Comparison of ENCODE assay signal across 27 cellular contexts in genomic region chr1:211217392-211217791, GRCh38.
"Had no signal": no experiment of that assay in that cellular context is flagged by ENCODE, and none has a peak within 500 bp of the region (broad histone marks: within the 10 kb centered on the region; RNA-seq: fewer than 3 reads in every experiment).

No MANE protein-coding gene starts in this region.

- FAIRE-seq: urothelium cell line had no signal

- H3K27ac ChIP-seq: stomach, suprapubic skin, testis, thoracic aorta, thyroid gland, tibial artery, tibial nerve, transverse colon, upper lobe of left lung, upper lobe of right lung, uterus, vagina had no signal

- H3K4me3 ChIP-seq: stomach, suprapubic skin, testis, thoracic aorta, thyroid gland, tibial artery, tibial nerve, transverse colon, upper lobe of left lung, upper lobe of right lung, uterus, vagina had no signal

- H3K9me3 ChIP-seq: stomach, suprapubic skin, testis, thoracic aorta, thyroid gland, tibial artery, tibial nerve, transverse colon, upper lobe of left lung, upper lobe of right lung, uterus, vagina had no signal

- H3K27me3 ChIP-seq: stomach, suprapubic skin, testis, thyroid gland, tibial artery, tibial nerve, transverse colon, upper lobe of left lung, upper lobe of right lung, uterus, vagina had no signal

- ATAC-seq: stimulated activated effector memory CD8-positive, alpha-beta T cell treated with anti-CD3 and anti-CD28 coated beads, Interleukin-12 subunit alpha, Interleukin-12 subunit beta, amount 100 ng/mL, for 72 hours; stimulated activated memory B cell treated with anti-CD40 and anti-IgM and Interleukin-4, amounts not matched to agents 10 μg/mL and 1 μg/mL and 100 μg/mL, for 72 hours; stimulated activated naive B cell treated with anti-CD40 and anti-IgM and Interleukin-4, amounts not matched to agents 10 μg/mL and 1 μg/mL and 100 μg/mL, for 72 hours; stimulated activated naive CD8-positive, alpha-beta T cell treated with anti-CD3 and anti-CD28 coated beads, Interleukin-15, amount 100 ng/mL, for 72 hours; stimulated activated naive CD8-positive, alpha-beta T cell treated with anti-CD3 and anti-CD28 coated beads, Interleukin-15, Interleukin-2, amounts not matched to agents 100 U/mL and 50 U/mL, for 24 hours; upper lobe of right lung had no signal

- DNase-seq: stimulated activated CD4-positive, alpha-beta T cell treated with anti-CD3 and anti-CD28 coated beads, Interleukin-2, amount 100 ng/mL, for 48 hours; stimulated activated CD4-positive, alpha-beta T cell treated with anti-CD3 and anti-CD28 coated beads, Interleukin-4, amount 100 ng/mL, for 1 hour; stimulated activated CD4-positive, alpha-beta T cell treated with anti-CD3 and anti-CD28 coated beads, Interleukin-4, amount 100 ng/mL, for 24 hours; stimulated activated CD4-positive, alpha-beta T cell treated with anti-CD3 and anti-CD28 coated beads, Interleukin-4, amount 100 ng/mL, for 4 hours; stimulated activated CD8-positive, alpha-beta memory T cell treated with anti-CD3 and anti-CD28 coated beads, Interleukin-4, amount 100 ng/mL, for 48 hours; stimulated activated naive B cell treated with anti-CD40 and anti-IgM and Interleukin-4, amounts not matched to agents 10 μg/mL and 1 μg/mL and 100 μg/mL, for 72 hours; stimulated activated naive CD4-positive, alpha-beta T cell; stimulated activated naive CD4-positive, alpha-beta T cell treated with Interleukin-2 at 50 U/mL for 16 hours; stimulated activated naive CD8-positive, alpha-beta T cell treated with anti-CD3 and anti-CD28 coated beads, Interleukin-15, amount 100 ng/mL, for 72 hours; stimulated activated naive CD8-positive, alpha-beta T cell treated with anti-CD3 and anti-CD28 coated beads, Interleukin-15, Interleukin-2, amounts not matched to agents 100 U/mL and 50 U/mL, for 24 hours; stomach; substantia nigra; testis; thyroid gland; tibial artery; transverse colon; trophoblast cell; upper lobe of left lung; upper lobe of right lung; uterus had no signal

- H3K4me1 ChIP-seq: stomach, suprapubic skin, testis, thyroid gland, tibial artery, tibial nerve, transverse colon, upper lobe of left lung, upper lobe of right lung, uterus, vagina had no signal

- H3K36me3 ChIP-seq: stomach, suprapubic skin, thoracic aorta, thyroid gland, tibial artery, tibial nerve, transverse colon, upper lobe of left lung, upper lobe of right lung, uterus, vagina had no signal
